ENCODE assay signal across 1 cellular context in genomic region chr19:18477974-18478373, GRCh38.
TF ChIP-seq lines count a peak whose summit lies in the region.

No MANE protein-coding gene starts in this region.

TF ChIP-seq in K562, 482 proteins besides CTCF, POLR2A, EP300 and RAD21 (continued from another document and continues in another):
- TF ChIP-seq ZNF639 (CRISPR knock-in tag; conservative IDR thresholded peaks at IDR 0.05 in 1 of 2, IDR thresholded peaks at IDR 0.05 in 1 of 2) (no peak), FIP1L1 (IDR thresholded peaks at IDR 0.05; ENCODE audit: low read depth, low read length, poor library complexity, severe bottlenecking) (no peak), LARP7 (IDR thresholded peaks at IDR 0.05) (no peak), ZNF512 (tag; IDR thresholded peaks at IDR 0.05) (no peak), TEAD1 (CRISPR knock-in tag; IDR thresholded peaks at IDR 0.05) (0 out of 4 replicates have a peak, but pooled peaks of 1 of the 2 experiments have one; percentile 28), ZFP30 (CRISPR knock-in tag; IDR thresholded peaks at IDR 0.05; ENCODE audit: borderline replicate concordance) (no peak), ZNF224 (CRISPR knock-in tag; IDR thresholded peaks at IDR 0.05) (no peak), NONO (IDR thresholded peaks at IDR 0.05; ENCODE audit: low read depth in 2 of 2, low read length in 1 of 2) (no peak), SMARCA5 (IDR thresholded peaks at IDR 0.05) (no peak), PREB (CRISPR knock-in tag; IDR thresholded peaks at IDR 0.05) (no peak), TEAD4 (IDR thresholded peaks at IDR 0.05; ENCODE audit: low read length) (no peak), TEAD4 (CRISPR knock-in tag; IDR thresholded peaks at IDR 0.05; ENCODE audit: borderline replicate concordance) (no peak), ZZZ3 (IDR thresholded peaks at IDR 0.05) (no peak), NCOA1 (IDR thresholded peaks at IDR 0.05; ENCODE audit: low read depth) (no peak), VEZF1 (CRISPR knock-in tag; IDR thresholded peaks at IDR 0.05) (no peak), ZNF174 (CRISPR knock-in tag; IDR thresholded peaks at IDR 0.05) (no peak), YY1 (IDR thresholded peaks at IDR 0.05; ENCODE audit: borderline replicate concordance in 1 of 3, control insufficient read depth in 1 of 3, extremely low read depth in 1 of 3, insufficient read depth in 3 of 3, insufficient read length in 1 of 3, insufficient replicate concordance in 2 of 3, low read depth in 1 of 3, low read length in 2 of 3) (no peak), KLF6 (CRISPR knock-in tag; IDR thresholded peaks at IDR 0.05; ENCODE audit: borderline replicate concordance) (peak; percentile 78; the same call in 1 of the 2 replicates), ZNF274 (IDR thresholded peaks at IDR 0.05; ENCODE audit: borderline replicate concordance, low read depth, low read length) (no peak), HCFC1 (IDR thresholded peaks at IDR 0.05; ENCODE audit: low read depth, low read length) (no peak), CREB1 (IDR thresholded peaks at IDR 0.05) (no peak), CREB1 (CRISPR knock-in tag; IDR thresholded peaks at IDR 0.05) (no peak), CCNT2 (IDR thresholded peaks at IDR 0.05; ENCODE audit: borderline replicate concordance, extremely low read depth, insufficient read length, low read depth, low read length) (no peak), DMBX1 (CRISPR knock-in tag; IDR thresholded peaks at IDR 0.05; ENCODE audit: borderline replicate concordance) (peak; percentile 94), MAFG (tag; conservative IDR thresholded peaks at IDR 0.05) (no peak), ZFP1 (CRISPR knock-in tag; IDR thresholded peaks at IDR 0.05) (no peak), RBFOX2 (IDR thresholded peaks at IDR 0.05; ENCODE audit: low read depth, low read length) (peak; percentile 62), ZFPM2 (CRISPR knock-in tag; IDR thresholded peaks at IDR 0.05) (no peak), ZNF717 (CRISPR knock-in tag; IDR thresholded peaks at IDR 0.05) (no peak), GATAD2A (IDR thresholded peaks at IDR 0.05) (no peak), ZBTB34 (CRISPR knock-in tag; IDR thresholded peaks at IDR 0.05) (no peak), PHF21A (IDR thresholded peaks at IDR 0.05; ENCODE audit: borderline replicate concordance, low read depth) (no peak), ZNF311 (CRISPR knock-in tag; IDR thresholded peaks at IDR 0.05) (peak; percentile 95), NFRKB (IDR thresholded peaks at IDR 0.05; ENCODE audit: low read depth) (no peak), ZNF766 (CRISPR knock-in tag; conservative IDR thresholded peaks at IDR 0.05) (no peak), AFF1 (IDR thresholded peaks at IDR 0.05; ENCODE audit: low read depth in 1 of 2, partially characterized antibody in 2 of 2) (no peak), ZC3H4 (CRISPR knock-in tag; IDR thresholded peaks at IDR 0.05; ENCODE audit: borderline replicate concordance) (no peak), STAT6 (CRISPR knock-in tag; IDR thresholded peaks at IDR 0.05) (no peak), ZNF124 (CRISPR knock-in tag; IDR thresholded peaks at IDR 0.05) (no peak), HINFP (tag; conservative IDR thresholded peaks at IDR 0.05; ENCODE audit: low read depth) (no peak), RFX5 (IDR thresholded peaks at IDR 0.05; ENCODE audit: low read depth, low read length) (no peak), ZC3H8 (IDR thresholded peaks at IDR 0.05) (no peak), TFE3 (CRISPR knock-in tag; IDR thresholded peaks at IDR 0.05) (no peak), ETV5 (CRISPR knock-in tag; IDR thresholded peaks at IDR 0.05; ENCODE audit: low read depth) (no peak), HDAC3 (IDR thresholded peaks at IDR 0.05; ENCODE audit: borderline replicate concordance, partially characterized antibody) (no peak), ID3 (CRISPR knock-in tag; IDR thresholded peaks at IDR 0.05) (no peak), ID3 (tag; IDR thresholded peaks at IDR 0.05) (peak; percentile 54; the same call in 1 of the 2 replicates), MECOM (CRISPR knock-in tag; IDR thresholded peaks at IDR 0.05) (no peak), KAT7 (CRISPR knock-in tag; IDR thresholded peaks at IDR 0.05; ENCODE audit: borderline replicate concordance) (no peak), SAFB (IDR thresholded peaks at IDR 0.05; ENCODE audit: borderline replicate concordance, low read depth, low read length) (no peak), ZNF780A (CRISPR knock-in tag; IDR thresholded peaks at IDR 0.05) (no peak), KAT2B (IDR thresholded peaks at IDR 0.05; ENCODE audit: low read depth, low read length) (no peak), PTTG1 (tag; IDR thresholded peaks at IDR 0.05; ENCODE audit: low read depth) (peak; percentile 59; the same call in 1 of the 2 replicates), POLR3A (IDR thresholded peaks at IDR 0.05; ENCODE audit: borderline replicate concordance, extremely low read depth, insufficient read depth, insufficient read length) (no peak)
